Comparison of ENCODE assay signal across 20 cellular contexts in genomic region chr20:44701889-44702288, GRCh38. TPM values are rescaled to one million over a fixed set of nuclear protein-coding genes. Genes with fewer than 3 reads are reported as not detected.
A peak's percentile ranks its signal among the peaks of the same experiment; 100 is the strongest.
DNase-seq lines count a peak whose midpoint lies in the region; ATAC-seq, FAIRE-seq and TF ChIP-seq lines count a peak whose summit lies in the region.
"Had no signal": no experiment of that assay in that cellular context is flagged by ENCODE, and none has a peak within 500 bp of the region (broad histone marks: within the 10 kb centered on the region; RNA-seq: fewer than 3 reads in every experiment).

No MANE protein-coding gene starts in this region.

- CTCF ChIA-PET in A549 (lab: Yijun Ruan, JAX): interaction anchor here (0.9 to 7.3 kb wide), 5 partner anchors 10 to 176 kb away, joined by 3 to 58 read pairs (median 7); no protein-coding TSS in a partner anchor
- CTCF ChIA-PET in HEK293 (lab: Yijun Ruan, JAX): interaction anchor here (0.6 to 1.1 kb wide), 3 partner anchors 9 to 1253 kb away, joined by 3 to 7 read pairs (median 3); no protein-coding TSS in a partner anchor

- H3K79me2 ChIP-seq in hepatocyte: no peaks in the 10 kb centered on the region

- peak overlapping the region; percentile 67 for H3K27ac Mint-ChIP-seq in osteocyte (ENCODE audit: unreplicated experiment)
- H3K27ac Mint-ChIP-seq: CD4-positive, alpha-beta T cell had no signal

- peaks cover 89% of the 10 kb centered on the region for H3K4me1 Mint-ChIP-seq in osteocyte (ENCODE audit: unreplicated experiment)

- H3K9me2 ChIP-seq in hepatocyte (replicated peaks; ENCODE audit: insufficient read depth): no peaks in the 10 kb centered on the region

- no peak overlapping the region for H3K4me3 Mint-ChIP-seq in osteocyte (ENCODE audit: unreplicated experiment)
- H3K4me3 Mint-ChIP-seq: CD4-positive, alpha-beta T cell had no signal

- DNase-seq in A549 (ENCODE audit: low read depth in 1 of 2, low spot score in 1 of 2): no peak
- DNase-seq in caudate nucleus (lab: John Stamatoyannopoulos, UW): no peak
- DNase-seq in osteocyte (ENCODE audit: extremely low spot score, unreplicated experiment): no peak
- DNase-seq in hepatocyte (ENCODE audit: low spot score): no peak
- no peak for DNase-seq in GM19240 (ENCODE audit: insufficient read length, low spot score)
- no peak for DNase-seq in hypothalamus (lab: John Stamatoyannopoulos, UW)
- DNase-seq: activated CD4-positive, alpha-beta T cell treated with anti-CD3 and anti-CD28 coated beads for 4 hours; CD4-positive, alpha-beta T cell; DMS 273 treated with DMSO at 0.1 percent for 48 hours; GDM1; hippocampal formation; SHP77 had no signal

- H3K4me1 ChIP-seq in A549 (peaks cover 47% of the 10 kb centered on the region), HEK293 (ENCODE audit: control insufficient read depth, insufficient read depth, low read length) (no peaks in the 10 kb centered on the region), hepatocyte (ENCODE audit: insufficient read depth) (peaks cover 6% of the 10 kb centered on the region)

- 93% methylated on average over 7 of the region's 7 CpGs for WGBS in A549 (ENCODE audit: missing lambda C conversion rate)
- WGBS in hepatocyte (ENCODE audit: low lambda C conversion rate, missing lambda C conversion rate): 78% methylated on average over 7 of the region's 7 CpGs

- no peaks in the 10 kb centered on the region for H3K27me3 Mint-ChIP-seq in osteocyte (ENCODE audit: unreplicated experiment)
- H3K27me3 Mint-ChIP-seq: CD4-positive, alpha-beta T cell had no signal

- no peak for TF ChIP-seq EP300 in A549 (IDR thresholded peaks at IDR 0.05)

- H3K4me2 ChIP-seq in A549: no peak overlapping the region
- no peak overlapping the region for H3K4me2 ChIP-seq in hepatocyte

- POLR2A ChIA-PET in A549 (lab: Yijun Ruan, JAX) (no interaction called here), HEK293 (lab: Yijun Ruan, JAX) (no interaction called here)

- TF ChIP-seq CTCF in A549 (IDR thresholded peaks at IDR 0.05) (no peak), HEK293 (tag by site-specific recombination; IDR thresholded peaks at IDR 0.05) (no peak), osteocyte (IDR thresholded peaks at IDR 0.05) (no peak), hepatocyte (IDR thresholded peaks at IDR 0.05; ENCODE audit: poor library complexity) (no peak)

- no peak for TF ChIP-seq RAD21 in A549 (conservative IDR thresholded peaks at IDR 0.05 in 1 of 2, IDR thresholded peaks at IDR 0.05 in 1 of 2)

- H3K36me3 Mint-ChIP-seq in osteocyte (ENCODE audit: unreplicated experiment): no peaks in the 10 kb centered on the region

- TF ChIP-seq POLR2A in A549 (IDR thresholded peaks at IDR 0.05; ENCODE audit: low read length): no peak

- no peak overlapping the region for H3K4me3 ChIP-seq in A549
- no peak overlapping the region for H3K4me3 ChIP-seq in HEK293 (ENCODE audit: low read depth, low read length)
- H3K4me3 ChIP-seq in hepatocyte: no peak overlapping the region

- H4K20me1 ChIP-seq in hepatocyte (ENCODE audit: insufficient read depth, poor library complexity, severe bottlenecking): no peaks in the 10 kb centered on the region

- H3K36me3 ChIP-seq in HEK293 (ENCODE audit: control insufficient read depth in 2 of 2, insufficient read depth in 1 of 2, low read length in 2 of 2): no peaks in the 10 kb centered on the region
- H3K36me3 ChIP-seq in hepatocyte (replicated peaks; ENCODE audit: insufficient read depth, low read depth): no peaks in the 10 kb centered on the region

- peak overlapping the region; percentile 45 to 80; a peak in 3 of 6 replicates for H3K27ac ChIP-seq in A549
- H3K27ac ChIP-seq in HEK293 (ENCODE audit: extremely low read depth, low read depth, low read length): no peak overlapping the region
- peak overlapping the region; percentile 54 for H3K27ac ChIP-seq in caudate nucleus (ENCODE audit: low read depth, low read length)
- H3K27ac ChIP-seq in hepatocyte: no peak overlapping the region

- H3K27me3 ChIP-seq in hepatocyte: no peaks in the 10 kb centered on the region

- H3K9me3 ChIP-seq in A549: no peaks in the 10 kb centered on the region
- no peaks in the 10 kb centered on the region for H3K9me3 ChIP-seq in HEK293 (ENCODE audit: control insufficient read depth, insufficient read depth, low read depth, low read length)
- H3K9me3 ChIP-seq in hepatocyte (ENCODE audit: low read depth): no peaks in the 10 kb centered on the region

- H3K9me3 Mint-ChIP-seq in osteocyte (ENCODE audit: unreplicated experiment): no peaks in the 10 kb centered on the region
- H3K9me3 Mint-ChIP-seq: CD4-positive, alpha-beta T cell had no signal

- ATAC-seq in A549 (no peak), GM18511 (IDR thresholded peaks at IDR 0.05; ENCODE audit: unreplicated experiment) (no peak)

- no peak overlapping the region for H2AFZ ChIP-seq in hepatocyte

- FAIRE-seq in A549 (lab: Jason Lieb, UNC): no peak
- FAIRE-seq: keratinocyte, TTC549 had no signal

TF ChIP-seq in A549, 52 proteins besides CTCF, POLR2A, EP300 and RAD21:
- no peak for TF ChIP-seq TP53 (CRISPR knock-in tag; IDR thresholded peaks at IDR 0.05)
- peak; percentile 85 for TF ChIP-seq ZC3H11A (IDR thresholded peaks at IDR 0.05)

TF ChIP-seq in HEK293, 187 proteins besides CTCF, POLR2A, EP300 and RAD21 (continues in another document):
- TF ChIP-seq ZFHX2 (tag by site-specific recombination; conservative IDR thresholded peaks at IDR 0.05) (no peak), ZNF394 (tag by site-specific recombination; IDR thresholded peaks at IDR 0.05; ENCODE audit: borderline replicate concordance) (peak; percentile 87), ZNF266 (tag by site-specific recombination; IDR thresholded peaks at IDR 0.05; ENCODE audit: low read depth) (peak; percentile 28; the same call in 1 of the 2 replicates)
- TF ChIP-seq, protein P1, sequence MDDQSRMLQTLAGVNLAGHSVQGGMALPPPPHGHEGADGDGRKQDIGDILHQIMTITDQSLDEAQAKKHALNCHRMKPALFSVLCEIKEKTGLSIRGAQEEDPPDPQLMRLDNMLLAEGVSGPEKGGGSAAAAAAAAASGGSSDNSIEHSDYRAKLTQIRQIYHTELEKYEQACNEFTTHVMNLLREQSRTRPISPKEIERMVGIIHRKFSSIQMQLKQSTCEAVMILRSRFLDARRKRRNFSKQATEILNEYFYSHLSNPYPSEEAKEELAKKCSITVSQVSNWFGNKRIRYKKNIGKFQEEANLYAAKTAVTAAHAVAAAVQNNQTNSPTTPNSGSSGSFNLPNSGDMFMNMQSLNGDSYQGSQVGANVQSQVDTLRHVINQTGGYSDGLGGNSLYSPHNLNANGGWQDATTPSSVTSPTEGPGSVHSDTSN (CRISPR knock-in tag; IDR thresholded peaks at IDR 0.05): no peak
- TF ChIP-seq, protein P2, sequence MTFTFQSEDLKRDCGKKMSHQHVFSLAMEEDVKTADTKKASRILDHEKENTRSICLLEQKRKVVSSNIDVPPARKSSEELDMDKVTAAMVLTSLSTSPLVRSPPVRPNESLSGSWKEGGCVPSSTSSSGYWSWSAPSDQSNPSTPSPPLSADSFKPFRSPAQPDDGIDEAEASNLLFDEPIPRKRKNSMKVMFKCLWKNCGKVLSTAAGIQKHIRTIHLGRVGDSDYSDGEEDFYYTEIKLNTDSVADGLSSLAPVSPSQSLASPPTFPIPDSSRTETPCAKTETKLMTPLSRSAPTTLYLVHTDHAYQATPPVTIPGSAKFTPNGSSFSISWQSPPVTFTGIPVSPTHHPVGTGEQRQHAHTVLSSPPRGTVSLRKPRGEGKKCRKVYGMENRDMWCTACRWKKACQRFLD (tag by site-specific recombination; IDR thresholded peaks at IDR 0.05): no peak

RNA-seq across cellular contexts. Expression of gene CCN5, which starts 13.3 kb away (rescaled TPM):
- polyA plus RNA-seq in A549 (2011; rRNA removed) (9.9 and 10.1 TPM in 2 replicates), A549 (2017; fragmentation: RNase III; extraction: RNeasy Plus Mini Kit Qiagen cat#74134 plus additional on column Dnase treatment) (11.1 to 13.9 TPM (median 12.3 TPM) in 3 replicates), hepatocyte (0.82 TPM in 1 of 2 replicates, not detected in the other)
- 32.0 and 52.5 TPM in 2 replicates for polyA plus RNA-seq in A549 (2012; cell fraction: cytosol; rRNA removed)
- 59.4 and 69.8 TPM in 2 replicates for polyA plus RNA-seq in A549 (2012; cell fraction: nucleus; rRNA removed)
- 4.5 and 6.9 TPM in 2 replicates for polyA minus RNA-seq in A549 (2011; rRNA and poly(A)+ RNA removed)
- total RNA-seq in osteocyte (18.2 and 24.0 TPM in 2 replicates), hepatocyte (0.12 and 0.53 TPM in 2 replicates)
- total RNA-seq: CD4-positive, alpha-beta T cell; LHCN-M2; lung microvascular endothelial cell; OCI-LY7 had no signal
- polyA plus RNA-seq: keratinocyte had no signal

RNA-seq across cellular contexts. Expression of gene KCNK15, which starts 43.8 kb away (rescaled TPM):
- polyA plus RNA-seq in A549 (2011; rRNA removed) (0.33 and 0.49 TPM in 2 replicates), A549 (2017; fragmentation: RNase III; extraction: RNeasy Plus Mini Kit Qiagen cat#74134 plus additional on column Dnase treatment) (0.41 to 0.67 TPM (median 0.43 TPM) in 3 replicates), hepatocyte (3.1 and 4.3 TPM in 2 replicates)
- polyA plus RNA-seq in A549 (2012; cell fraction: cytosol; rRNA removed): 0.73 and 1.3 TPM in 2 replicates
- polyA plus RNA-seq in A549 (2012; cell fraction: nucleus; rRNA removed): 0.76 and 0.90 TPM in 2 replicates
- 0.58 and 0.66 TPM in 2 replicates for polyA minus RNA-seq in A549 (2011; rRNA and poly(A)+ RNA removed)
- total RNA-seq in osteocyte (17.5 and 21.5 TPM in 2 replicates), hepatocyte (0.92 and 1.7 TPM in 2 replicates)
- total RNA-seq: CD4-positive, alpha-beta T cell; LHCN-M2; lung microvascular endothelial cell; myocyte; OCI-LY7 had no signal
- polyA plus RNA-seq: keratinocyte had no signal

RNA-seq across cellular contexts. Expression of gene ADA, which starts 50.4 kb away (rescaled TPM):
- polyA plus RNA-seq in A549 (2011; rRNA removed): 46.7 and 48.1 TPM in 2 replicates
- 72.5 and 87.8 TPM in 2 replicates for polyA plus RNA-seq in A549 (2012; cell fraction: cytosol; rRNA removed)
- 107 and 110 TPM in 2 replicates for polyA plus RNA-seq in A549 (2012; cell fraction: nucleus; rRNA removed)
- polyA plus RNA-seq in A549 (2017; fragmentation: RNase III; extraction: RNeasy Plus Mini Kit Qiagen cat#74134 plus additional on column Dnase treatment): 34.5 to 37.5 TPM (median 36.9 TPM) in 3 replicates
- 41.1 and 43.0 TPM in 2 replicates for polyA minus RNA-seq in A549 (2011; rRNA and poly(A)+ RNA removed)
- 177 and 185 TPM in 2 replicates for total RNA-seq in osteocyte
- 10.4 and 15.5 TPM in 2 replicates for total RNA-seq in hepatocyte
- 13.5 and 18.5 TPM in 2 replicates for polyA plus RNA-seq in hepatocyte

Comparison
In these comparisons a context has a peak if more than half of its experiments do, and no peak if none do; other contexts are left out.
1. H3K27ac ChIP-seq: peak in A549 (2 of 2) and caudate nucleus (single experiment); none in HEK293 (single experiment) and hepatocyte (single experiment).
2. RNA of gene CCN5, which starts 13.3 kb away (total RNA-seq): 18.2 to 24.0 TPM in osteocyte; 0.12 to 0.53 TPM in hepatocyte; every median in the first group is over 10 times any median in the second.
3. RNA of gene ADA, which starts 50.4 kb away (total RNA-seq): 177 to 185 TPM in osteocyte; 10.4 to 15.5 TPM in hepatocyte; every median in the first group is over 10 times any median in the second.
4. Of the 5 proteins assayed by ChIP-seq in both HEK293 and A549: peak only in HEK293: REST; only in A549: none; in both: none; in neither: 4.